8 cellular contexts compared by ENCODE assay signal in the genomic region with DNA sequence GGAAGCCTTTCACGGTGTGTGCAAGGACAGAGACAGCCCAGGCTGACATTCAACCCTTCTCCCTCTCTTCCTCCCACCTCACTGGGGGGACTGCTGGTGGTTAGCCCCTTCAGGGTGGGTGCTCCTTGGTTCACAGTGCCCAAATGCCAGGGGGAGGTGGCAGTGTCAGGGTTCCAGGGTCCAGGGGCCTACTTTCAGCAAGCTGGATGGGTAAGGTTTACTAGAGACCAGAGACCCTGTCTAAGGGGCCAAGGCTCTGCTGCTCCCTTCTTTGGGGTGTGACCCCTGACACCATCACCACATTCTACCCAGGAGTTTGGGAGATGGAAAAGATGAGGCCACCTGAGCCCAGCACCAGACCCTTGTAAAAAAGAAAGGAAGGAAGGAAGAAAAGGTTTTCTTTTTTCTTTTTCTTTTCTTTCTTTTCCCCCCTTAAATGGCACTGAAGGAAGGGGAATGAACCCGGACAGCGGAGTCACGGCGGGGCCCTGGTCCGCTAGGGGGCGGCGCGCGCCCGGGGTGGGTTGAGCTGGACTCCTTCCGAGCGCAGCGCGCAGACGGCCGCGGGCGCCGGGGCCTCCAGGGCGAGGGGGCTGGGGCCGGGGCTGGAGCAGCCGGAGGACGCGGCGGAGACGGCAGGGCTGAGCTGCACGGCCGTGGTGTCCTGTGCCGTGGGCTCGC. TPM values are rescaled to one million over a fixed set of nuclear protein-coding genes. Genes with fewer than 3 reads are reported as not detected.
DNase-seq lines count a peak whose midpoint lies in the region; ATAC-seq and TF ChIP-seq lines count a peak whose summit lies in the region.

No MANE protein-coding gene starts in this region.

- CTCF ChIA-PET in activated CD4-positive, alpha-beta memory T cell treated with anti-CD3 and anti-CD28 coated beads, Interleukin-2, amount 10 ng/mL, durations not matched to agents 7 days and 5 days (lab: Charles Lee) = interaction anchor here (0.7 to 4.0 kb wide), 14 partner anchors 10 to 194 kb away, joined by 3 to 43 read pairs (median 4); partner anchors contain the start of gene KNCN

- no peak overlapping the region for H3K27ac Mint-ChIP-seq in activated CD4-positive, alpha-beta memory T cell treated with anti-CD3 and anti-CD28 coated beads, Interleukin-2, amount 10 ng/mL, durations not matched to agents 7 days and 5 days

- peak overlapping the region; percentile 68 for H3K9ac ChIP-seq in mesenchymal stem cell (ENCODE audit: low read length)

- H3K27me3 Mint-ChIP-seq in activated CD4-positive, alpha-beta memory T cell treated with anti-CD3 and anti-CD28 coated beads, Interleukin-2, amount 10 ng/mL, durations not matched to agents 7 days and 5 days = peaks cover 45% of the 10 kb centered on the region

- no peak for ATAC-seq in HG03520 (IDR thresholded peaks at IDR 0.05; ENCODE audit: unreplicated experiment)

- H4K91ac ChIP-seq in mesenchymal stem cell (ENCODE audit: low read length) = no peak overlapping the region

- H2AK5ac ChIP-seq in mesenchymal stem cell (ENCODE audit: low read length, severe bottlenecking) = no peak overlapping the region

- H3K9me3 ChIP-seq in mesenchymal stem cell (ENCODE audit: control insufficient read depth, low read length) = no peaks in the 10 kb centered on the region

- H3K4me3 Mint-ChIP-seq in activated CD4-positive, alpha-beta memory T cell treated with anti-CD3 and anti-CD28 coated beads, Interleukin-2, amount 10 ng/mL, durations not matched to agents 7 days and 5 days = no peak overlapping the region

- H2AFZ ChIP-seq in mesenchymal stem cell (ENCODE audit: low read depth, low read length) = no peak overlapping the region

- no peak overlapping the region for H3K4ac ChIP-seq in mesenchymal stem cell (ENCODE audit: low read depth in 1 of 2, low read length in 2 of 2)

- H3K27ac ChIP-seq in dorsolateral prefrontal cortex (peak overlapping the region in 29 of 59 donors; percentile 13 to 87 (median 74)), mesenchymal stem cell (ENCODE audit: low read length, poor library complexity, severe bottlenecking) (no peak overlapping the region)

- H3K36me3 ChIP-seq in mesenchymal stem cell (ENCODE audit: control insufficient read depth in 1 of 2, insufficient read depth in 2 of 2, low read depth in 1 of 2, low read length in 2 of 2) = no peaks in the 10 kb centered on the region

- peak overlapping the region; percentile 93 for H3K4me2 ChIP-seq in mesenchymal stem cell (ENCODE audit: low read length, poor library complexity, severe bottlenecking)

- no peak overlapping the region for H3K23ac ChIP-seq in mesenchymal stem cell (ENCODE audit: low read length in 2 of 2)

- no peaks in the 10 kb centered on the region for H3K36me3 Mint-ChIP-seq in activated CD4-positive, alpha-beta memory T cell treated with anti-CD3 and anti-CD28 coated beads, Interleukin-2, amount 10 ng/mL, durations not matched to agents 7 days and 5 days (ENCODE audit: low read depth)

- H2BK120ac ChIP-seq in mesenchymal stem cell (ENCODE audit: low read depth, low read length) = no peak overlapping the region

- no peak overlapping the region for H2BK12ac ChIP-seq in mesenchymal stem cell (ENCODE audit: low read length in 2 of 2)

- H3K4me1 Mint-ChIP-seq in activated CD4-positive, alpha-beta memory T cell treated with anti-CD3 and anti-CD28 coated beads, Interleukin-2, amount 10 ng/mL, durations not matched to agents 7 days and 5 days = peaks cover 46% of the 10 kb centered on the region

- POLR2A ChIA-PET in activated CD4-positive, alpha-beta memory T cell treated with anti-CD3 and anti-CD28 coated beads, Interleukin-2, amount 10 ng/mL, durations not matched to agents 7 days and 5 days (lab: Charles Lee) = interaction anchor here (1.0 to 1.5 kb wide), 4 partner anchors 10 to 185 kb away, joined by 3 to 6 read pairs (median 4); partner anchors contain the start of gene MKNK1

- H2BK15ac ChIP-seq in mesenchymal stem cell (ENCODE audit: low read depth, poor library complexity, severe bottlenecking) = no peak overlapping the region

- H4K8ac ChIP-seq in mesenchymal stem cell (ENCODE audit: low read length) = no peak overlapping the region

- no peak overlapping the region for H3K14ac ChIP-seq in mesenchymal stem cell (ENCODE audit: low read length in 2 of 2)

- no peak overlapping the region for H2BK5ac ChIP-seq in mesenchymal stem cell (ENCODE audit: low read depth, low read length, poor library complexity, severe bottlenecking)

- intact Hi-C loops in dorsolateral prefrontal cortex (cut with DNase I) = loop anchor here (2.0 to 5.0 kb wide), 3 partner anchors 135 to 192 kb away; partner anchors contain the start of gene ATPAF1 (in 1 of the 2)

- WGBS in mesenchymal stem cell = under 1% methylated on average over 11 of the region's 31 CpGs

- no peaks in the 10 kb centered on the region for H3K9me3 Mint-ChIP-seq in activated CD4-positive, alpha-beta memory T cell treated with anti-CD3 and anti-CD28 coated beads, Interleukin-2, amount 10 ng/mL, durations not matched to agents 7 days and 5 days

- H3K79me1 ChIP-seq in mesenchymal stem cell (replicated peaks; ENCODE audit: low read length, poor library complexity, severe bottlenecking) = no peaks in the 10 kb centered on the region

- H3K4me1 ChIP-seq in mesenchymal stem cell (ENCODE audit: control insufficient read depth, insufficient read depth, low read depth, low read length) = peaks cover 6% of the 10 kb centered on the region

- no peak overlapping the region for H3K18ac ChIP-seq in mesenchymal stem cell (ENCODE audit: low read depth in 1 of 2, low read length in 2 of 2)

- H3K27me3 ChIP-seq in dorsolateral prefrontal cortex (no peaks in the 10 kb centered on the region), mesenchymal stem cell (ENCODE audit: control insufficient read depth in 1 of 2, insufficient read depth in 1 of 2, low read length in 2 of 2) (peaks cover 87 to 90% of the 10 kb centered on the region in 2 experiments)

- H3K4me3 ChIP-seq in dorsolateral prefrontal cortex = peak overlapping the region in 55 of 59 donors; percentile 9 to 64 (median 46)
- peak overlapping the region in 1 of 2 experiments; percentile 50 for H3K4me3 ChIP-seq in mesenchymal stem cell (ENCODE audit: insufficient read depth in 1 of 2, low read depth in 1 of 2, low read length in 2 of 2)

- peak; percentile 13 to 81 (median 65) for TF ChIP-seq CTCF in dorsolateral prefrontal cortex (IDR thresholded peaks at IDR 0.05 in 54 of 56, conservative IDR thresholded peaks at IDR 0.05 in 2 of 56; ENCODE audit: low read depth in 1 of 56, partially characterized antibody in 56 of 56)

- DNase-seq in NCI-H1436 (lab: John Stamatoyannopoulos, UW) (peak; percentile 51), NCI-H1436 treated with DMSO at 0.1 percent for 48 hours (lab: John Stamatoyannopoulos, UW) (no peak), NCI-H1105 treated with DMSO at 0.1 percent for 48 hours (lab: John Stamatoyannopoulos, UW) (peak; percentile 68), dorsolateral prefrontal cortex (peak in 7 of 10 donors; percentile 54 to 80 (median 64)), mesenchymal stem cell (peak; percentile 57)
- peak; percentile 71 for DNase-seq in activated CD4-positive, alpha-beta memory T cell treated with anti-CD3 and anti-CD28 coated beads, Interleukin-2, amount 10 ng/mL, durations not matched to agents 7 days and 5 days
- peak; percentile 41 for DNase-seq in stimulated activated CD8-positive, alpha-beta memory T cell treated with anti-CD3 and anti-CD28 coated beads, Interleukin-15, amount 100 ng/mL, for 24 hours (ENCODE audit: low read depth)

RNA-seq across cellular contexts. Expression of gene KNCN, which starts 18.8 kb away (rescaled TPM):
- not detected for total RNA-seq in activated CD4-positive, alpha-beta memory T cell treated with anti-CD3 and anti-CD28 coated beads, Interleukin-2, amount 10 ng/mL, durations not matched to agents 7 days and 5 days
- total RNA-seq in dorsolateral prefrontal cortex = 1 to 10 TPM in 76 of 120 experiments, under 1 TPM in 43, not detected in 1; 0.23 to 3.5 (median 1.2) TPM
- polyA plus RNA-seq in mesenchymal stem cell (2013, experiment 1 of 2) = not detected
- polyA plus RNA-seq in mesenchymal stem cell (2013, experiment 2 of 2) = not detected

RNA-seq across cellular contexts. Expression of gene DMBX1, which starts 43.0 kb away (rescaled TPM):
- under 1 TPM; 0.30 to 0.38 TPM for total RNA-seq in activated CD4-positive, alpha-beta memory T cell treated with anti-CD3 and anti-CD28 coated beads, Interleukin-2, amount 10 ng/mL, durations not matched to agents 7 days and 5 days
- not detected for total RNA-seq in dorsolateral prefrontal cortex
- not detected for polyA plus RNA-seq in mesenchymal stem cell (2013, experiment 1 of 2)
- not detected for polyA plus RNA-seq in mesenchymal stem cell (2013, experiment 2 of 2)
